ENCODE assay signal across 1 cellular context in genomic region chr7:73626814-73627213, GRCh38.
TF ChIP-seq lines count a peak whose summit lies in the region.

No MANE protein-coding gene starts in this region.

TF ChIP-seq in HepG2, 621 proteins besides CTCF, POLR2A, EP300 and RAD21:
- TF ChIP-seq MIER2 (CRISPR knock-in tag; IDR thresholded peaks at IDR 0.05) (no peak), TFAP4 (IDR thresholded peaks at IDR 0.05; ENCODE audit: borderline replicate concordance, low read depth) (peak; percentile 35; the same call in 1 of the 2 replicates), ZNF687 (CRISPR knock-in tag; IDR thresholded peaks at IDR 0.05) (0 out of 2 replicates have a peak, but pooled peaks have one; percentile 8)
TF ChIP-seq in HepG2: peak in this region for 2.
